ENCODE assay signal across 1 cellular context in the genomic region with DNA sequence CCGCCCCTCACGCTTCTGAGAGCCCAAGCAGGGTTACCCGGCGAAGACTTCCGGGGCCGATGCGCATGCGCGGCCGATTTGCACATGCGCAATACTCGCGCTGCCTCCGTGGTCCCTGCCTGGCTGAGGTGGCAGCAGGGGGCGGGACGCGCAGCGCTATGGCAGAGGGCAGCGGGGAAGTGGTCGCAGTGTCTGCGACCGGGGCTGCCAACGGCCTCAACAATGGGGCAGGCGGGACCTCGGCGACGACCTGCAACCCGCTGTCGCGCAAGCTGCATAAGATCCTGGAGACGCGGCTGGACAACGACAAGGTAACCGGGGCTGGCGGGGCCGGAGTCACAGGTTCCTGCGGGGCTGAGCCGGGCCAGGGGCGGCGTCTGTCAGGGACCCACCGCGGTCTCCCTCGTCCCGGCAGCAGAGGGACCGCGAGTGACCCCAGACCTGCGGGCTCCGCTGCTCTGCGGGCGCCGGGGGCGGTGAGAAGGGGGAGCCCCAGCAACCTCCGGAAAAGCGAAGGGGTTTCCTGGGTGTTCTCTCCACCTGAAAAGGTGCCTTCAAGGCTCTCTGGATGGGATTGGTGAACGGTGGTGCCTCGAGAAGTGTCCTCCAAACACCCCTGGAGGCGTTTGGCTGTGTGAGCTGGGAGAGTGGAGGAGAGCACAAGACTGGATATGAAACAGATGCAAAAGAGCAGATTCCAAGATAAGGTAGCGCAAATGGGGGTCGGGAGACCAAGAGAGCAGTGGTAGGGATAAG.
TF ChIP-seq lines count a peak whose summit lies in the region.

COG6 (plus strand) TSS at position 94 of the 756 bp plus-strand sequence; CDS start at position 159, 65 bp downstream.

TF ChIP-seq in HepG2, 621 proteins besides CTCF, POLR2A, EP300 and RAD21 (continued from another document and continues in another):
- TF ChIP-seq POGK (CRISPR knock-in tag; conservative IDR thresholded peaks at IDR 0.05) (peak; percentile 66; the same call in 1 of the 2 replicates), YEATS2 (CRISPR knock-in tag; IDR thresholded peaks at IDR 0.05; ENCODE audit: borderline replicate concordance) (peak; percentile 63; the same call in 1 of the 2 replicates), RBM39 (IDR thresholded peaks at IDR 0.05; ENCODE audit: low read depth, low read length, poor library complexity, severe bottlenecking) (peak; percentile 76), DMAP1 (CRISPR knock-in tag; IDR thresholded peaks at IDR 0.05) (peak; percentile 84; the same call in 1 of the 2 replicates), RFXAP (CRISPR knock-in tag; IDR thresholded peaks at IDR 0.05; ENCODE audit: borderline replicate concordance) (0 out of 2 replicates have a peak, but pooled peaks have one; percentile 41), ZNF383 (CRISPR knock-in tag; IDR thresholded peaks at IDR 0.05; ENCODE audit: borderline replicate concordance) (no peak), DNMT1 (CRISPR knock-in tag; IDR thresholded peaks at IDR 0.05) (0 out of 2 replicates have a peak, but pooled peaks have one; percentile 26), TBP (CRISPR knock-in tag; IDR thresholded peaks at IDR 0.05) (0 out of 2 replicates have a peak, but pooled peaks have one; percentile 67), ZSCAN25 (CRISPR knock-in tag; IDR thresholded peaks at IDR 0.05) (0 out of 2 replicates have a peak, but pooled peaks have one; percentile 49), ZNF18 (CRISPR knock-in tag; IDR thresholded peaks at IDR 0.05; ENCODE audit: insufficient replicate concordance) (peak; percentile 50), BRD4 (CRISPR knock-in tag; IDR thresholded peaks at IDR 0.05) (peak; percentile 77; the same call in 1 of the 2 replicates), ZNF337 (CRISPR knock-in tag; IDR thresholded peaks at IDR 0.05; ENCODE audit: borderline replicate concordance, low read depth) (no peak), HNRNPK (IDR thresholded peaks at IDR 0.05; ENCODE audit: low read depth, low read length, poor library complexity, severe bottlenecking) (peak; percentile 22), ZNF12 (CRISPR knock-in tag; IDR thresholded peaks at IDR 0.05) (no peak), ZNF883 (CRISPR knock-in tag; IDR thresholded peaks at IDR 0.05; ENCODE audit: not compliant biosample characterization) (peak; percentile 68), ZNF326 (CRISPR knock-in tag; IDR thresholded peaks at IDR 0.05; ENCODE audit: borderline replicate concordance) (no peak), HDAC2 (CRISPR knock-in tag; IDR thresholded peaks at IDR 0.05) (0 out of 2 replicates have a peak, but pooled peaks have one; percentile 20), NONO (IDR thresholded peaks at IDR 0.05) (no peak), NONO (CRISPR knock-in tag; conservative IDR thresholded peaks at IDR 0.05) (peak; percentile 80), ZBTB38 (CRISPR knock-in tag; IDR thresholded peaks at IDR 0.05) (peak; percentile 56; the same call in 1 of the 2 replicates), KDM5B (CRISPR knock-in tag; IDR thresholded peaks at IDR 0.05; ENCODE audit: borderline replicate concordance) (peak; percentile 79), ZNF280B (CRISPR knock-in tag; IDR thresholded peaks at IDR 0.05; ENCODE audit: borderline replicate concordance) (peak; percentile 28; the same call in 1 of the 2 replicates), TIGD3 (CRISPR knock-in tag; IDR thresholded peaks at IDR 0.05; ENCODE audit: borderline replicate concordance) (no peak), SALL1 (CRISPR knock-in tag; IDR thresholded peaks at IDR 0.05) (peak; percentile 79), POGZ (CRISPR knock-in tag; IDR thresholded peaks at IDR 0.05) (peak; percentile 93), ZNF704 (CRISPR knock-in tag; IDR thresholded peaks at IDR 0.05; ENCODE audit: borderline replicate concordance) (0 out of 2 replicates have a peak, but pooled peaks have one; percentile 65), MAZ (IDR thresholded peaks at IDR 0.05; ENCODE audit: borderline replicate concordance, low read depth, low read length) (no peak), MAZ (CRISPR knock-in tag; IDR thresholded peaks at IDR 0.05; ENCODE audit: low read depth) (peak; percentile 47; the same call in 1 of the 2 replicates), SP1 (IDR thresholded peaks at IDR 0.05) (no peak), SP1 (CRISPR knock-in tag; IDR thresholded peaks at IDR 0.05) (peak; percentile 70), MBD4 (IDR thresholded peaks at IDR 0.05; ENCODE audit: borderline replicate concordance, low read length) (no peak), ZNF512B (CRISPR knock-in tag; IDR thresholded peaks at IDR 0.05; ENCODE audit: borderline replicate concordance) (no peak), ZSCAN31 (CRISPR knock-in tag; IDR thresholded peaks at IDR 0.05; ENCODE audit: low read depth) (peak; percentile 75), KDM2A (CRISPR knock-in tag; IDR thresholded peaks at IDR 0.05; ENCODE audit: borderline replicate concordance, low read depth) (peak; percentile 66; the same call in 1 of the 2 replicates), NFIB (CRISPR knock-in tag; IDR thresholded peaks at IDR 0.05; ENCODE audit: borderline replicate concordance) (no peak), TFDP2 (CRISPR knock-in tag; IDR thresholded peaks at IDR 0.05) (peak; percentile 27; the same call in 1 of the 2 replicates), SKI (IDR thresholded peaks at IDR 0.05; ENCODE audit: partially characterized antibody) (no peak)
- TF ChIP-seq, protein P1, sequence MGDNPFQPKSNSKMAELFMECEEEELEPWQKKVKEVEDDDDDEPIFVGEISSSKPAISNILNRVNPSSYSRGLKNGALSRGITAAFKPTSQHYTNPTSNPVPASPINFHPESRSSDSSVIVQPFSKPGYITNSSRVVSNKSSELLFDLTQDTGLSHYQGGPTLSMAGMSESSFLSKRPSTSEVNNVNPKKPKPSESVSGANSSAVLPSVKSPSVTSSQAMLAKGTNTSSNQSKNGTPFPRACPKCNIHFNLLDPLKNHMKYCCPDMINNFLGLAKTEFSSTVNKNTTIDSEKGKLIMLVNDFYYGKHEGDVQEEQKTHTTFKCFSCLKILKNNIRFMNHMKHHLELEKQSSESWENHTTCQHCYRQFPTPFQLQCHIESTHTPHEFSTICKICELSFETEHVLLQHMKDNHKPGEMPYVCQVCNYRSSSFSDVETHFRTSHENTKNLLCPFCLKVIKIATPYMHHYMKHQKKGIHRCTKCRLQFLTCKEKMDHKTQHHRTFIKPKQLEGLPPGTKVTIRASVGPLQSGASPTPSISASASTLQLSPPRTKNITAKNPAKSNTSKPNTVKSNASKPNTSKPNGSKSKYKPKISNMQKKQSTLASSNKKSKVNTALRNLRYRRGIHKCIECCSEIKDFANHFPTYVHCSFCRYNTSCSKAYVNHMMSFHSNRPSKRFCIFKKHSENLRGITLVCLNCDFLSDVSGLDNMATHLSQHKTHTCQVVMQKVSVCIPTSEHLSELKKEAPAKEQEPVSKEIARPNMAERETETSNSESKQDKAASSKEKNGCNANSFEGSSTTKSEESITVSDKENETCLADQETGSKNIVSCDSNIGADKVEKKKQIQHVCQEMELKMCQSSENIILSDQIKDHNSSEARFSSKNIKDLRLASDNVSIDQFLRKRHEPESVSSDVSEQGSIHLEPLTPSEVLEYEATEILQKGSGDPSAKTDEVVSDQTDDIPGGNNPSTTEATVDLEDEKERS (CRISPR knock-in tag; IDR thresholded peaks at IDR 0.05), result peak; percentile 55; the same call in 1 of the 2 replicates
- TF ChIP-seq, protein P2, sequence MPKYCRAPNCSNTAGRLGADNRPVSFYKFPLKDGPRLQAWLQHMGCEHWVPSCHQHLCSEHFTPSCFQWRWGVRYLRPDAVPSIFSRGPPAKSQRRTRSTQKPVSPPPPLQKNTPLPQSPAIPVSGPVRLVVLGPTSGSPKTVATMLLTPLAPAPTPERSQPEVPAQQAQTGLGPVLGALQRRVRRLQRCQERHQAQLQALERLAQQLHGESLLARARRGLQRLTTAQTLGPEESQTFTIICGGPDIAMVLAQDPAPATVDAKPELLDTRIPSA (CRISPR knock-in tag; IDR thresholded peaks at IDR 0.05; ENCODE audit: borderline replicate concordance), result no peak
